In genomic region chr11:14764213-14764898, GRCh38 we compare ENCODE assay signal across 19 cellular contexts.
DNase-seq lines count a peak whose midpoint lies in the region; ATAC-seq, FAIRE-seq and TF ChIP-seq lines count a peak whose summit lies in the region.
"Had no signal": no experiment of that assay in that cellular context is flagged by ENCODE, and none has a peak within 500 bp of the region (broad histone marks: within the 10 kb centered on the region; RNA-seq: fewer than 3 reads in every experiment).

No MANE protein-coding gene starts in this region.

- H3K18ac ChIP-seq in neuronal stem cell (ENCODE audit: low read length): no peak overlapping the region

- H3K4me2 ChIP-seq in K562 (ENCODE audit: insufficient read depth, low read length): no peak overlapping the region
- H3K4me2 ChIP-seq in neuronal stem cell (ENCODE audit: insufficient read depth, low read length, poor library complexity, severe bottlenecking): no peak overlapping the region

- H3K36me3 ChIP-seq in CD4-positive, CD25-positive, alpha-beta regulatory T cell (ENCODE audit: control insufficient read depth, insufficient read depth, low read length): no peaks in the 10 kb centered on the region
- no peaks in the 10 kb centered on the region for H3K36me3 ChIP-seq in K562 (ENCODE audit: control insufficient read depth, insufficient read depth, low read length)
- no peaks in the 10 kb centered on the region for H3K36me3 ChIP-seq in neuronal stem cell (replicated peaks in 1 of 2; ENCODE audit: control insufficient read depth in 2 of 2, insufficient read depth in 2 of 2, low read length in 2 of 2)
- H3K36me3 ChIP-seq in heart left ventricle: no peaks in the 10 kb centered on the region
- H3K36me3 ChIP-seq: esophagus squamous epithelium had no signal

- H3K4me3 Mint-ChIP-seq in CD4-positive, CD25-positive, alpha-beta regulatory T cell: peak overlapping the region in 1 of 4 donors; percentile 71
- H3K4me3 Mint-ChIP-seq: nephron had no signal

- 0 out of 2 replicates have a peak, but pooled peaks cover 3% of the 10 kb centered on the region for H4K20me1 ChIP-seq in K562 (replicated peaks; ENCODE audit: control insufficient read depth, insufficient read depth, low read length)

- no peak overlapping the region for H3K4ac ChIP-seq in neuronal stem cell (ENCODE audit: low read length)

- H2AK5ac ChIP-seq in neuronal stem cell (ENCODE audit: low read depth, low read length): no peak overlapping the region

- no peak overlapping the region for H2BK12ac ChIP-seq in neuronal stem cell (ENCODE audit: low read length)

- POLR2A ChIA-PET in K562 (lab: Yijun Ruan, JAX): interaction anchor here (1.1 to 1.3 kb wide), 2 partner anchors 10 to 12 kb away, joined by 3 read pairs; no protein-coding TSS in a partner anchor

- no peak overlapping the region for H4K8ac ChIP-seq in neuronal stem cell (ENCODE audit: low read depth, low read length)

- H3K14ac ChIP-seq in neuronal stem cell (ENCODE audit: low read length): no peak overlapping the region

- H2BK5ac ChIP-seq in neuronal stem cell (ENCODE audit: low read length): no peak overlapping the region

- H3K4me1 ChIP-seq in CD4-positive, CD25-positive, alpha-beta regulatory T cell (ENCODE audit: control insufficient read depth, insufficient read depth, low read length, poor library complexity, severe bottlenecking): peaks cover 66% of the 10 kb centered on the region
- H3K4me1 ChIP-seq in K562 (replicated peaks in 1 of 2; ENCODE audit: control insufficient read depth in 2 of 2, insufficient read depth in 2 of 2, low read length in 2 of 2) (peaks cover 0 to 8% of the 10 kb centered on the region in 2 experiments; a peak in 2 of 5 replicates), neuronal stem cell (ENCODE audit: control insufficient read depth in 2 of 2, insufficient read depth in 1 of 2, low read depth in 1 of 2, low read length in 2 of 2) (no peaks in the 10 kb centered on the region), heart left ventricle (peaks cover 0 to 7% (median 0%) of the 10 kb centered on the region in 12 donors)
- H3K4me1 ChIP-seq: esophagus squamous epithelium had no signal

- no peaks in the 10 kb centered on the region for H3K27me3 ChIP-seq in CD4-positive, CD25-positive, alpha-beta regulatory T cell (ENCODE audit: control insufficient read depth, insufficient read depth, low read length)
- H3K27me3 ChIP-seq in K562 (ENCODE audit: control insufficient read depth in 2 of 2, insufficient read depth in 2 of 2, low read length in 2 of 2) (no peaks in the 10 kb centered on the region), neuronal stem cell (ENCODE audit: control insufficient read depth in 3 of 3, insufficient read depth in 3 of 3, low read depth in 1 of 3, low read length in 3 of 3) (no peaks in the 10 kb centered on the region), heart left ventricle (no peaks in the 10 kb centered on the region)
- H3K27me3 ChIP-seq: esophagus squamous epithelium had no signal

- H3K9me3 ChIP-seq in CD4-positive, CD25-positive, alpha-beta regulatory T cell (ENCODE audit: control insufficient read depth in 2 of 2, low read length in 2 of 2): no peaks in the 10 kb centered on the region
- H3K9me3 ChIP-seq in K562 (replicated peaks; ENCODE audit: control insufficient read depth, insufficient read depth, low read depth, low read length) (no peaks in the 10 kb centered on the region), neuronal stem cell (replicated peaks in 1 of 2; ENCODE audit: control insufficient read depth in 2 of 2, insufficient read depth in 1 of 2, low read depth in 1 of 2, low read length in 2 of 2) (no peaks in the 10 kb centered on the region), heart left ventricle (no peaks in the 10 kb centered on the region)
- H3K9me3 ChIP-seq: esophagus squamous epithelium had no signal

- H3K36me3 Mint-ChIP-seq in CD4-positive, CD25-positive, alpha-beta regulatory T cell: no peaks in the 10 kb centered on the region

- H4K91ac ChIP-seq in neuronal stem cell (ENCODE audit: low read depth, low read length, poor library complexity): no peak overlapping the region

- H3K9me1 ChIP-seq in K562 (ENCODE audit: control insufficient read depth, insufficient read depth, low read length): no peaks in the 10 kb centered on the region

- H3K23ac ChIP-seq in neuronal stem cell (ENCODE audit: low read depth, low read length, poor library complexity): no peak overlapping the region

- no peak overlapping the region for H2BK120ac ChIP-seq in neuronal stem cell (ENCODE audit: low read depth, low read length)

- no peak for TF ChIP-seq RAD21 in K562 (CRISPR knock-in tag; conservative IDR thresholded peaks at IDR 0.05 in 1 of 2, IDR thresholded peaks at IDR 0.05 in 1 of 2)

- no peak for TF ChIP-seq EP300 in K562 (IDR thresholded peaks at IDR 0.05; ENCODE audit: low read length)

- H3K27me3 Mint-ChIP-seq in CD4-positive, CD25-positive, alpha-beta regulatory T cell: peaks cover 8% of the 10 kb centered on the region

- in situ Hi-C loops in K562 (cut with MboI): no loop called here

- no peaks in the 10 kb centered on the region for H3K9me3 Mint-ChIP-seq in CD4-positive, CD25-positive, alpha-beta regulatory T cell
- H3K9me3 Mint-ChIP-seq: nephron had no signal

- no peaks in the 10 kb centered on the region for H3K79me1 ChIP-seq in neuronal stem cell (ENCODE audit: low read depth, low read length)

- no peak for TF ChIP-seq POLR2A in NB4 (IDR thresholded peaks at IDR 0.05; ENCODE audit: extremely low read depth, insufficient read length)
- TF ChIP-seq POLR2A in K562 (conservative IDR thresholded peaks at IDR 0.05): no peak
- TF ChIP-seq POLR2A in heart left ventricle (IDR thresholded peaks at IDR 0.05): no peak

- intact Hi-C loops in K562 (cut with micrococcal nuclease) (no loop called here), heart left ventricle (cut with DNase I) (no loop called here)

- peaks cover 19 to 49% (median 25%) of the 10 kb centered on the region in 4 donors for H3K4me1 Mint-ChIP-seq in CD4-positive, CD25-positive, alpha-beta regulatory T cell
- H3K4me1 Mint-ChIP-seq: nephron had no signal

- DNase-seq in CD4-positive, CD25-positive, alpha-beta regulatory T cell: peak in 1 of 3 donors; percentile 85
- DNase-seq in NB4 (ENCODE audit: low read depth) (peak; percentile 43), K562 (ENCODE audit: extremely low read depth in 1 of 4, low spot score in 3 of 4) (peak in 1 of 4 experiments; percentile 12), neuronal stem cell (ENCODE audit: low spot score) (no peak), pons (ENCODE audit: low spot score) (no peak), heart left ventricle (no peak), NCI-H1105 (lab: John Stamatoyannopoulos, UW) (no peak)
- DNase-seq: activated CD8-positive, alpha-beta memory T cell treated with anti-CD3 and anti-CD28 coated beads, Interleukin-2, amount 50 U/mL, for 48 hours; aorta; cortex of kidney; esophagus squamous epithelium; H7; hippocampal formation; NCI-H2081 treated with DMSO at 0.1 percent for 48 hours; NCI-H774; retina; SHP77 had no signal

- TF ChIP-seq CTCF in NB4 (IDR thresholded peaks at IDR 0.05; ENCODE audit: low read depth, low read length) (no peak), K562 (IDR thresholded peaks at IDR 0.05 in 2 of 3, conservative IDR thresholded peaks at IDR 0.05 in 1 of 3; ENCODE audit: insufficient read depth in 2 of 3, low read depth in 1 of 3, low read length in 3 of 3) (no peak), heart left ventricle (IDR thresholded peaks at IDR 0.05) (no peak)

- peak overlapping the region; percentile 70 for H3K4me3 ChIP-seq in CD4-positive, CD25-positive, alpha-beta regulatory T cell (ENCODE audit: low read depth, low read length)
- H3K4me3 ChIP-seq in NB4 (ENCODE audit: low read depth, low read length): no peak overlapping the region
- no peak overlapping the region for H3K4me3 ChIP-seq in K562
- H3K4me3 ChIP-seq in neuronal stem cell (ENCODE audit: low read length in 2 of 2): no peak overlapping the region
- no peak overlapping the region for H3K4me3 ChIP-seq in heart left ventricle
- H3K4me3 ChIP-seq: esophagus squamous epithelium had no signal

- no peak overlapping the region for H3K9ac ChIP-seq in K562 (ENCODE audit: insufficient read depth in 1 of 2, low read depth in 2 of 2, low read length in 2 of 2)
- no peak overlapping the region for H3K9ac ChIP-seq in neuronal stem cell (ENCODE audit: low read depth, low read length, poor library complexity)

- no peak overlapping the region for H2BK15ac ChIP-seq in neuronal stem cell (ENCODE audit: low read length)

- no TSS peak for BruUV-seq in K562 (replicated peaks; lab: Mats Ljungman, UMichigan)

- ATAC-seq in CD4-positive, CD25-positive, alpha-beta regulatory T cell (ENCODE audit: low read depth in 2 of 2): peak; percentile 33 to 48
- ATAC-seq in GM18519 (IDR thresholded peaks at IDR 0.05; ENCODE audit: low FRiP score, unreplicated experiment) (peak; percentile 22), K562 (peak; percentile 47; the same call in 1 of the 3 replicates), heart left ventricle (no peak)

- no peak overlapping the region for H3K27ac Mint-ChIP-seq in CD4-positive, CD25-positive, alpha-beta regulatory T cell
- H3K27ac Mint-ChIP-seq: nephron had no signal

- CTCF ChIA-PET in K562 (lab: Yijun Ruan, JAX; ENCODE audit: low intra/inter-chr PET ratio): no interaction called here

- H3K79me2 ChIP-seq in K562 (ENCODE audit: control insufficient read depth, insufficient read depth, low read length): peaks cover 10% of the 10 kb centered on the region; the same call in 2 of the 3 replicates

- WGBS in K562 (ENCODE audit: insufficient coverage, low coverage, missing lambda C conversion rate): 83% methylated on average over 2 of the region's 2 CpGs
- no CpG with 5 or more reads among the region's 2 CpGs for WGBS in neuronal stem cell (ENCODE audit: extremely low coverage in 2 of 2, insufficient read length in 2 of 2, insufficient replicate concordance in 1 of 2), 2 donors
- WGBS in heart left ventricle, 4 donors: 84 to 97% (median 95%) methylated on average over 2 of the region's 2 CpGs

- H2AFZ ChIP-seq in K562 (ENCODE audit: low read depth, low read length): no peak overlapping the region
- no peak overlapping the region for H2AFZ ChIP-seq in neuronal stem cell (ENCODE audit: low read length)

- H3K27ac ChIP-seq in CD4-positive, CD25-positive, alpha-beta regulatory T cell (ENCODE audit: insufficient read depth, low read length, poor library complexity, severe bottlenecking): peak overlapping the region; percentile 90
- no peak overlapping the region for H3K27ac ChIP-seq in K562 (ENCODE audit: extremely low read depth, low read depth, low read length)
- no peak overlapping the region for H3K27ac ChIP-seq in neuronal stem cell (replicated peaks; ENCODE audit: low read length)
- H3K27ac ChIP-seq in heart left ventricle: peak overlapping the region in 1 of 12 donors; percentile 40
- H3K27ac ChIP-seq: esophagus squamous epithelium had no signal

- no peak for FAIRE-seq in K562 (lab: Jason Lieb, UNC)

TF ChIP-seq in K562, 482 proteins besides CTCF, POLR2A, EP300 and RAD21 (continues in another document):
- TF ChIP-seq XRCC3 (IDR thresholded peaks at IDR 0.05): no peak
- peak in 1 of 2 experiments; percentile 83; a peak in 2 of 4 replicates for TF ChIP-seq KDM1A (IDR thresholded peaks at IDR 0.05)
- TF ChIP-seq RBM25 (IDR thresholded peaks at IDR 0.05; ENCODE audit: low read depth, low read length, severe bottlenecking): peak; percentile 88
- peak; percentile 28; the same call in 1 of the 2 replicates for TF ChIP-seq ZFX (CRISPR knock-in tag; IDR thresholded peaks at IDR 0.05)

Comparison
In these comparisons a context has a peak if more than half of its experiments do, and no peak if none do; other contexts are left out.
1. ATAC-seq: peak in CD4-positive, CD25-positive, alpha-beta regulatory T cell (2 of 2), GM18519 (single experiment) and K562 (single experiment); none in heart left ventricle (0 of 4).